ENCODE assay signal across 8 cellular contexts in the genomic region with DNA sequence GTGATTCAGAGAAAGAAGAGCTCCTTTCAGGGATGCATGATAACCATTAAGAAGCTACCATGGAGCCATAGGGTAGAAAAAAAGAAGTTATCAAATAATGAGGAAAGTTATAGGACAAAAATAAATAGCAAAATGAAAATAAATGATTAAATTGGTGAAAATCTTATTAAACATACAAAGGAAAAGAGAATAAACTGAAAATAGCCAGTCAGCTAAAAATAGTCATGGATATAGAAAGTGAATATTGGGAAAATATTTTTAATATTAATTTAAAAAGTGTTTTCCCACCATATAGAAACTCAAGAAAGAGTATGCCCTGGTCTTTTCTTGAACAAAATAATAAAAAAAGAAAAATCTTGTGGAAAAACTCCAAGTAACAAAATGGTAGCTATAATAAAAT.
"Had no signal": no experiment of that assay in that cellular context is flagged by ENCODE, and none has a peak within 500 bp of the region (broad histone marks: within the 10 kb centered on the region; RNA-seq: fewer than 3 reads in every experiment).

No MANE protein-coding gene starts in this region.

- H3K4me3 Mint-ChIP-seq: IgD-negative memory B cell had no signal

- H3K27ac Mint-ChIP-seq: IgD-negative memory B cell had no signal

- H3K27ac ChIP-seq: HL-60, KMS-11 had no signal

- H3K4me2 ChIP-seq: KMS-11 had no signal

- DNase-seq: IMR-90, Karpas-422, KBM-7, KG1 had no signal

- FAIRE-seq: HTR-8/SVneo had no signal

- H3K27me3 Mint-ChIP-seq: IgD-negative memory B cell had no signal

- H3K36me3 Mint-ChIP-seq: IgD-negative memory B cell had no signal

- H3K9ac ChIP-seq: KMS-11 had no signal

- H3K4me1 Mint-ChIP-seq: IgD-negative memory B cell had no signal
